18 cellular contexts compared by ENCODE assay signal in the genomic region with DNA sequence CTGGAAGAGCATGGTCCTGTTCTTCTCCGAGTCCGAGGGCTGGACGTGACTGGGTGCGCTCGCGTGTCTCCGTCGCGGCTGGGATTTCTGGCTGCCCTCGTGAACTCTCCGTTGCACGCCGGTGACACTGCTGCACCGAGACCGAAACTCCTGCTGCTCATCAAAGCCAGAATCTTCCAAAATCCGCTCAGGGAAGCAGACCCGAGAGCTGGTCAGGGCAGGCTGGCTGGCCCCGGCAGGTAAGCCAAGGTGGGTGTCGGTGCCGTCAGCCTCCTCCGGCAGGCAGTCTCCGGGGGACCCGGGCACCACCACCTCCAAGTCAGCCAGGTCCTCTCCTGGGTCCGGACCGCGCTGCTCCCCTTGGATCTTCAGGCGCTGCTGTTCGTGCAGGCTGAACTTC.
"Had no signal": no experiment of that assay in that cellular context is flagged by ENCODE, and none has a peak within 500 bp of the region (broad histone marks: within the 10 kb centered on the region; RNA-seq: fewer than 3 reads in every experiment).

No MANE protein-coding gene starts in this region.

- H3K4me1 ChIP-seq: colonic mucosa, neural progenitor cell had no signal

- H2AFZ ChIP-seq: hepatocyte, neural progenitor cell had no signal

- H3K27ac ChIP-seq: colonic mucosa, esophagus squamous epithelium, hepatocyte, neural progenitor cell, pancreas, stomach, thoracic aorta, transverse colon had no signal

- H3K9ac ChIP-seq: neural progenitor cell had no signal

- H3K27me3 ChIP-seq: colonic mucosa, esophagus squamous epithelium, hepatocyte, neural progenitor cell, pancreas, stomach, transverse colon had no signal

- DNase-seq: colonic mucosa; dermis blood vessel endothelial cell; esophagus squamous epithelium; foreskin fibroblast; head of caudate nucleus; left colon; natural killer cell; occipital lobe; small intestine; stimulated activated CD4-positive, alpha-beta T cell treated with anti-CD3 and anti-CD28 coated beads, Interleukin-12 subunit alpha, Interleukin-12 subunit beta, amount 100 ng/mL, for 4 hours; stimulated activated naive CD4-positive, alpha-beta T cell; stomach; substantia nigra; transverse colon had no signal

- H3K9me3 ChIP-seq: colonic mucosa, esophagus squamous epithelium, pancreas, stomach, thoracic aorta, transverse colon had no signal

- H3K4me3 ChIP-seq: colonic mucosa, esophagus squamous epithelium, hepatocyte, neural progenitor cell, pancreas, stomach, thoracic aorta, transverse colon had no signal

- H3K36me3 ChIP-seq: colonic mucosa, neural progenitor cell, pancreas, thoracic aorta, transverse colon had no signal

- FAIRE-seq: pancreas, small intestine had no signal

- H3K4me2 ChIP-seq: hepatocyte, neural progenitor cell had no signal

- ATAC-seq: left colon, natural killer cell, pancreas had no signal
